Comparison of ENCODE assay signal across 28 cellular contexts in genomic region chr1:150955274-150955673, GRCh38. TPM values are rescaled to one million over a fixed set of nuclear protein-coding genes. Genes with fewer than 3 reads are reported as not detected.
DNase-seq lines count a peak whose midpoint lies in the region; ATAC-seq, FAIRE-seq and TF ChIP-seq lines count a peak whose summit lies in the region.
"Had no signal": no experiment of that assay in that cellular context is flagged by ENCODE, and none has a peak within 500 bp of the region (broad histone marks: within the 10 kb centered on the region; RNA-seq: fewer than 3 reads in every experiment).

No MANE protein-coding gene starts in this region.

- no peak for ATAC-seq in right lobe of liver
- ATAC-seq in K562: peak; percentile 41; the same call in 1 of the 3 replicates
- ATAC-seq in PC-3: no peak
- no peak for ATAC-seq in psoas muscle
- ATAC-seq: sciatic nerve, WTC11 had no signal

- POLR2A ChIA-PET in K562 (lab: Yijun Ruan, JAX): interaction anchor here (1.2 to 6.5 kb wide), 2 partner anchors 9 to 13 kb away, joined by 3 to 64 read pairs; no protein-coding TSS in a partner anchor
- POLR2A ChIA-PET in PC-3 (lab: Charles Lee; ENCODE audit: unreplicated experiment): no interaction called here

- no peaks in the 10 kb centered on the region for H4K20me1 ChIP-seq in K562 (replicated peaks; ENCODE audit: control insufficient read depth, insufficient read depth, low read length)
- no peaks in the 10 kb centered on the region for H4K20me1 ChIP-seq in PC-3 (ENCODE audit: low read length)

- H3K9me2 ChIP-seq in PC-3 (replicated peaks; ENCODE audit: low read length): no peaks in the 10 kb centered on the region

- TF ChIP-seq RAD21 in liver (IDR thresholded peaks at IDR 0.05) (no peak), Ishikawa (IDR thresholded peaks at IDR 0.05; ENCODE audit: low read depth) (no peak), K562 (CRISPR knock-in tag; conservative IDR thresholded peaks at IDR 0.05 in 1 of 2, IDR thresholded peaks at IDR 0.05 in 1 of 2) (no peak)

- H3K36me3 ChIP-seq in liver (ENCODE audit: control insufficient read depth in 4 of 4, insufficient read depth in 3 of 4, low read depth in 1 of 4, low read length in 3 of 4): peaks cover 5 to 50% (median 36%) of the 10 kb centered on the region in 4 donors
- peaks cover 0 to 57% (median 22%) of the 10 kb centered on the region in 4 donors for H3K36me3 ChIP-seq in right lobe of liver
- H3K36me3 ChIP-seq in K562 (ENCODE audit: control insufficient read depth, insufficient read depth, low read length): peaks cover 75% of the 10 kb centered on the region
- peaks cover 28% of the 10 kb centered on the region for H3K36me3 ChIP-seq in PC-3 (ENCODE audit: low read depth, low read length)
- peaks cover 16 to 100% of the 10 kb centered on the region in 2 donors for H3K36me3 ChIP-seq in psoas muscle (ENCODE audit: insufficient read depth in 1 of 2, low read depth in 1 of 2)
- H3K36me3 ChIP-seq in esophagus squamous epithelium: peaks cover 20 to 100% (median 45%) of the 10 kb centered on the region in 3 donors

- no peaks in the 10 kb centered on the region for H3K9me1 ChIP-seq in K562 (ENCODE audit: control insufficient read depth, insufficient read depth, low read length)

- in situ Hi-C loops in K562 (cut with MboI): no loop called here

- H3K79me2 ChIP-seq in K562 (ENCODE audit: control insufficient read depth, insufficient read depth, low read length): no peaks in the 10 kb centered on the region
- H3K79me2 ChIP-seq in PC-3 (ENCODE audit: low read length): no peaks in the 10 kb centered on the region

- no peak overlapping the region for H3K4me3 ChIP-seq in liver (ENCODE audit: low read depth in 1 of 3, low read length in 3 of 3)
- no peak overlapping the region for H3K4me3 ChIP-seq in right lobe of liver
- no peak overlapping the region for H3K4me3 ChIP-seq in K562
- H3K4me3 ChIP-seq in PC-3 (ENCODE audit: low read length): no peak overlapping the region
- no peak overlapping the region for H3K4me3 ChIP-seq in psoas muscle
- no peak overlapping the region for H3K4me3 ChIP-seq in esophagus squamous epithelium
- H3K4me3 ChIP-seq: SJSA1 had no signal

- intact Hi-C loops in right lobe of liver (cut with DNase I): no loop called here
- intact Hi-C loops in K562 (cut with micrococcal nuclease): no loop called here
- intact Hi-C loops in PC-3 (cut with micrococcal nuclease): no loop called here
- intact Hi-C loops in psoas muscle (cut with DNase I): no loop called here
- intact Hi-C loops in esophagus squamous epithelium (cut with DNase I): no loop called here

- TF ChIP-seq CTCF in liver (IDR thresholded peaks at IDR 0.05; ENCODE audit: low read depth, low read length, missing input control) (no peak), right lobe of liver (IDR thresholded peaks at IDR 0.05) (no peak), K562 (IDR thresholded peaks at IDR 0.05 in 2 of 3, conservative IDR thresholded peaks at IDR 0.05 in 1 of 3; ENCODE audit: insufficient read depth in 2 of 3, low read depth in 1 of 3, low read length in 3 of 3) (no peak), PC-3 (conservative IDR thresholded peaks at IDR 0.05; ENCODE audit: low read depth, low read length) (no peak), psoas muscle (IDR thresholded peaks at IDR 0.05) (no peak), esophagus squamous epithelium (IDR thresholded peaks at IDR 0.05) (no peak)

- H3K4me2 ChIP-seq in K562 (ENCODE audit: insufficient read depth, low read length): no peak overlapping the region
- no peak overlapping the region for H3K4me2 ChIP-seq in PC-3 (ENCODE audit: low read length)

- no peaks in the 10 kb centered on the region for H3K27me3 ChIP-seq in liver (ENCODE audit: control insufficient read depth in 4 of 4, insufficient read depth in 4 of 4, low read length in 3 of 4)
- H3K27me3 ChIP-seq in right lobe of liver: no peaks in the 10 kb centered on the region
- no peaks in the 10 kb centered on the region for H3K27me3 ChIP-seq in K562 (ENCODE audit: control insufficient read depth in 2 of 2, insufficient read depth in 2 of 2, low read length in 2 of 2)
- H3K27me3 ChIP-seq in PC-3 (ENCODE audit: low read length): no peaks in the 10 kb centered on the region
- H3K27me3 ChIP-seq in psoas muscle (ENCODE audit: insufficient read depth in 3 of 3, low read length in 2 of 3): no peaks in the 10 kb centered on the region
- no peaks in the 10 kb centered on the region for H3K27me3 ChIP-seq in esophagus squamous epithelium
- H3K27me3 ChIP-seq: SJSA1 had no signal

- H3K27ac ChIP-seq in liver (ENCODE audit: low read depth in 1 of 2, low read length in 2 of 2) (no peak overlapping the region), right lobe of liver (no peak overlapping the region), K562 (ENCODE audit: extremely low read depth, low read depth, low read length) (no peak overlapping the region), PC-3 (ENCODE audit: low read length) (no peak overlapping the region), psoas muscle (no peak overlapping the region), esophagus squamous epithelium (no peak overlapping the region)
- H3K27ac ChIP-seq: SJSA1 had no signal

- peak; percentile 70 for FAIRE-seq in K562 (lab: Jason Lieb, UNC)
- FAIRE-seq: GM19239 had no signal

- H3F3A ChIP-seq in PC-3 (ENCODE audit: low read length, unreplicated experiment): no peaks in the 10 kb centered on the region

- DNase-seq in right lobe of liver (no peak), K562 (ENCODE audit: extremely low read depth in 1 of 4, low spot score in 3 of 4) (peak in 3 of 4 experiments; percentile 4 to 33 (median 7)), PC-3 (no peak), psoas muscle (no peak), esophagus squamous epithelium (lab: John Stamatoyannopoulos, UW) (no peak)
- DNase-seq: activated CD4-positive, alpha-beta T cell treated with anti-CD3 and anti-CD28 coated beads, Interleukin-2, amount 10 ng/mL, durations not matched to agents 7 days and 5 days; activated CD8-positive, alpha-beta memory T cell treated with anti-CD3 and anti-CD28 coated beads, Interleukin-2, amount 50 U/mL, for 4 hours; activated naive CD8-positive, alpha-beta T cell treated with anti-CD3 and anti-CD28 coated beads, Interleukin-2, amount 10 ng/mL, durations not matched to agents 7 days and 5 days; C1 segment of cervical spinal cord; central memory CD4-positive, alpha-beta T cell; foreskin fibroblast; GOT3; KBM-7; mesendoderm; NCI-H1105; NCI-H187 treated with DMSO at 0.1 percent for 48 hours; NCI-H2171 treated with DMSO at 0.1 percent for 48 hours; NCI-H510A; RPMI8226; stimulated activated CD8-positive, alpha-beta memory T cell treated with anti-CD3 and anti-CD28 coated beads, Interleukin-4, amount 100 ng/mL, for 48 hours; trophoblast cell had no signal

- H3K4me1 ChIP-seq in liver (ENCODE audit: control insufficient read depth in 4 of 4, insufficient read depth in 4 of 4, low read length in 3 of 4) (no peaks in the 10 kb centered on the region), right lobe of liver (no peaks in the 10 kb centered on the region), K562 (replicated peaks in 1 of 2; ENCODE audit: control insufficient read depth in 2 of 2, insufficient read depth in 2 of 2, low read length in 2 of 2) (no peaks in the 10 kb centered on the region), PC-3 (ENCODE audit: insufficient read depth, low read length) (no peaks in the 10 kb centered on the region), psoas muscle (no peaks in the 10 kb centered on the region), esophagus squamous epithelium (no peaks in the 10 kb centered on the region)
- H3K4me1 ChIP-seq: SJSA1 had no signal

- no peak overlapping the region for H2AFZ ChIP-seq in K562 (ENCODE audit: low read depth, low read length)
- no peak overlapping the region for H2AFZ ChIP-seq in PC-3 (ENCODE audit: low read length)

- H3K9ac ChIP-seq in liver (ENCODE audit: low read depth in 1 of 2, low read length in 2 of 2) (no peak overlapping the region), K562 (ENCODE audit: insufficient read depth in 1 of 2, low read depth in 2 of 2, low read length in 2 of 2) (no peak overlapping the region), PC-3 (ENCODE audit: low read length) (no peak overlapping the region)

- no peaks in the 10 kb centered on the region for H3K9me3 ChIP-seq in liver (ENCODE audit: control insufficient read depth in 4 of 4, low read length in 3 of 4)
- no peaks in the 10 kb centered on the region for H3K9me3 ChIP-seq in right lobe of liver
- no peaks in the 10 kb centered on the region for H3K9me3 ChIP-seq in K562 (replicated peaks; ENCODE audit: control insufficient read depth, insufficient read depth, low read depth, low read length)
- H3K9me3 ChIP-seq in PC-3 (ENCODE audit: low read length): no peaks in the 10 kb centered on the region
- no peaks in the 10 kb centered on the region for H3K9me3 ChIP-seq in psoas muscle
- H3K9me3 ChIP-seq in esophagus squamous epithelium: no peaks in the 10 kb centered on the region
- H3K9me3 ChIP-seq: SJSA1 had no signal

- TF ChIP-seq EP300 in Ishikawa (IDR thresholded peaks at IDR 0.05; ENCODE audit: borderline replicate concordance): no peak
- TF ChIP-seq EP300 in K562 (IDR thresholded peaks at IDR 0.05; ENCODE audit: low read length): no peak

- TF ChIP-seq POLR2A in right lobe of liver (IDR thresholded peaks at IDR 0.05) (no peak), K562 (conservative IDR thresholded peaks at IDR 0.05) (no peak), esophagus squamous epithelium (IDR thresholded peaks at IDR 0.05) (no peak)

- CTCF ChIA-PET in K562 (lab: Yijun Ruan, JAX; ENCODE audit: low intra/inter-chr PET ratio) (interaction anchor here (0.6 kb wide), 1 partner anchor 24 kb away, joined by 4 read pairs; no protein-coding TSS in a partner anchor), PC-3 (lab: Charles Lee) (no interaction called here)

- BruUV-seq in K562 (replicated peaks; lab: Mats Ljungman, UMichigan) (no TSS peak), PC-3 (replicated peaks; lab: Mats Ljungman, UMichigan) (no TSS peak)

RNA-seq across cellular contexts. Expression of gene CERS2, which starts 19.4 kb away (rescaled TPM):
- total RNA-seq in liver: 100 to 1,000 TPM; 212 to 346 TPM
- 100 to 1,000 TPM; 215 to 340 TPM for polyA plus RNA-seq in liver
- 100 to 1,000 TPM; 298 to 572 (median 459) TPM for total RNA-seq in right lobe of liver
- total RNA-seq in K562 (2011; cell fraction: chromatin; rRNA removed; ENCODE audit: low replicate concordance): 248 and 437 TPM in 2 replicates
- 367 and 410 TPM in 2 replicates for total RNA-seq in K562 (2011; cell fraction: nucleolus; rRNA removed)
- 413 and 472 TPM in 2 replicates for total RNA-seq in K562 (2011; cell fraction: nucleoplasm; rRNA removed)
- total RNA-seq in K562 (2014; rRNA removed): 103 and 124 TPM in 2 replicates
- total RNA-seq in K562 (2014; rRNA removed; fragmentation: Illumina TruSeq; extraction: Trizol): 147 and 163 TPM in 2 replicates
- 127 and 129 TPM in 2 replicates for total RNA-seq in K562 (2015; rRNA removed; fragmentation: Illumina TruSeq; extraction: Trizol)
- 233 and 235 TPM in 2 replicates for total RNA-seq in K562 (2021)
- 170 and 234 TPM in 2 replicates for polyA plus RNA-seq in K562 (2011; rRNA removed)
- 171 and 248 TPM in 2 replicates for polyA plus RNA-seq in K562 (2011; cell fraction: cytosol; rRNA removed)
- 320 and 498 TPM in 2 replicates for polyA plus RNA-seq in K562 (2011; cell fraction: nucleus; rRNA removed)
- 121 and 218 TPM in 2 replicates for polyA plus RNA-seq in K562 (2012)
- polyA plus RNA-seq in K562 (2014; fragmentation: Illumina TruSeq; extraction: Trizol): 272 and 295 TPM in 2 replicates
- polyA plus RNA-seq in K562 (2014; fragmentation: Nextera tagmentation; extraction: Ambion mirVana): 10 to 100 TPM; 23.4 to 30.0 TPM
- polyA plus RNA-seq in K562 (2014; rRNA removed): 132 and 136 TPM in 2 replicates
- polyA minus RNA-seq in K562 (2011; rRNA and poly(A)+ RNA removed): 208 and 219 TPM in 2 replicates
- polyA minus RNA-seq in K562 (2011; cell fraction: cytosol; rRNA and poly(A)+ RNA removed): 96.4 and 123 TPM in 2 replicates
- polyA minus RNA-seq in K562 (2011; cell fraction: nucleus; rRNA and poly(A)+ RNA removed): 53.7 and 99.9 TPM in 2 replicates
- total RNA-seq in PC-3 (2014; rRNA removed): 176 TPM in 2 replicates
- total RNA-seq in psoas muscle: 10 to 100 TPM; 42.1 to 61.0 (median 51.1) TPM
- polyA plus RNA-seq in psoas muscle: 10 to 100 TPM; 29.8 to 59.6 (median 30.5) TPM
- 10 to 100 TPM; 18.2 to 72.7 (median 45.4) TPM for total RNA-seq in esophagus squamous epithelium

RNA-seq across cellular contexts. Expression of gene ANXA9, which starts 26.8 kb away (rescaled TPM):
- total RNA-seq in liver (10 to 100 TPM; 15.8 to 18.2 TPM), right lobe of liver (10 to 100 TPM in 5 of 6 experiments, 1 to 10 TPM in 1; 9.9 to 18.5 (median 15.1) TPM), K562 (2014; rRNA removed) (0.36 and 0.49 TPM in 2 replicates), K562 (2014; rRNA removed; fragmentation: Illumina TruSeq; extraction: Trizol) (0.48 and 0.58 TPM in 2 replicates), K562 (2015; rRNA removed; fragmentation: Illumina TruSeq; extraction: Trizol) (0.87 and 1.1 TPM in 2 replicates), K562 (2021) (0.55 and 0.96 TPM in 2 replicates), PC-3 (2014; rRNA removed) (0.18 and 0.75 TPM in 2 replicates), psoas muscle (not detected), esophagus squamous epithelium (1 to 10 TPM; 1.2 to 7.8 (median 4.4) TPM)
- polyA plus RNA-seq in liver (10 to 100 TPM in 1 of 2 donors, 1 to 10 TPM in 1; 7.5 to 24.0 TPM), K562 (2011; rRNA removed) (0.88 and 1.6 TPM in 2 replicates), K562 (2014; fragmentation: Illumina TruSeq; extraction: Trizol) (0.79 and 1.1 TPM in 2 replicates), K562 (2014; fragmentation: Nextera tagmentation; extraction: Ambion mirVana) (under 1 TPM; 0.24 to 0.57 TPM), K562 (2014; rRNA removed) (0.56 and 1.2 TPM in 2 replicates), psoas muscle (under 1 TPM; 0.07 to 0.10 (median 0.07) TPM)
- total RNA-seq in K562 (2011; cell fraction: chromatin; rRNA removed; ENCODE audit: low replicate concordance): 1.5 and 3.7 TPM in 2 replicates
- 1.6 and 1.7 TPM in 2 replicates for total RNA-seq in K562 (2011; cell fraction: nucleolus; rRNA removed)
- total RNA-seq in K562 (2011; cell fraction: nucleoplasm; rRNA removed): 1.1 and 1.2 TPM in 2 replicates
- polyA plus RNA-seq in K562 (2011; cell fraction: cytosol; rRNA removed): 1.3 and 3.2 TPM in 2 replicates
- polyA plus RNA-seq in K562 (2011; cell fraction: nucleus; rRNA removed): 1.7 and 2.9 TPM in 2 replicates
- 2.6 and 3.4 TPM in 2 replicates for polyA plus RNA-seq in K562 (2012)
- polyA minus RNA-seq in K562 (2011; rRNA and poly(A)+ RNA removed): 0.99 and 1.5 TPM in 2 replicates
- polyA minus RNA-seq in K562 (2011; cell fraction: cytosol; rRNA and poly(A)+ RNA removed): 1.2 TPM in 1 of 2 replicates, not detected in the other
- polyA minus RNA-seq in K562 (2011; cell fraction: nucleus; rRNA and poly(A)+ RNA removed): 1.2 and 1.3 TPM in 2 replicates
- total RNA-seq: activated naive CD8-positive, alpha-beta T cell treated with anti-CD3 and anti-CD28 coated beads, Interleukin-2, amount 10 ng/mL, durations not matched to agents 7 days and 5 days; Daoy; SJSA1 had no signal

RNA-seq across cellular contexts. Expression of gene SETDB1, which starts 29.1 kb away (rescaled TPM):
- 10 to 100 TPM; 20.8 to 23.7 TPM for total RNA-seq in liver
- 1 to 10 TPM; 5.4 to 7.3 TPM for polyA plus RNA-seq in liver
- 10 to 100 TPM; 10.4 to 17.8 (median 12.9) TPM for total RNA-seq in right lobe of liver
- total RNA-seq in K562 (2011; cell fraction: chromatin; rRNA removed; ENCODE audit: low replicate concordance): 217 and 258 TPM in 2 replicates
- 89.1 and 94.5 TPM in 2 replicates for total RNA-seq in K562 (2011; cell fraction: nucleolus; rRNA removed)
- total RNA-seq in K562 (2011; cell fraction: nucleoplasm; rRNA removed): 122 and 127 TPM in 2 replicates
- 24.0 and 33.0 TPM in 2 replicates for total RNA-seq in K562 (2014; rRNA removed)
- total RNA-seq in K562 (2014; rRNA removed; fragmentation: Illumina TruSeq; extraction: Trizol): 44.5 and 48.9 TPM in 2 replicates
- total RNA-seq in K562 (2015; rRNA removed; fragmentation: Illumina TruSeq; extraction: Trizol): 38.0 and 38.2 TPM in 2 replicates
- total RNA-seq in K562 (2021): 43.8 and 46.3 TPM in 2 replicates
- polyA plus RNA-seq in K562 (2011; rRNA removed): 64.4 and 66.9 TPM in 2 replicates
- polyA plus RNA-seq in K562 (2011; cell fraction: cytosol; rRNA removed): 26.5 and 39.1 TPM in 2 replicates
- 77.6 and 108 TPM in 2 replicates for polyA plus RNA-seq in K562 (2011; cell fraction: nucleus; rRNA removed)
- 35.4 and 36.2 TPM in 2 replicates for polyA plus RNA-seq in K562 (2012)
- 43.9 and 50.1 TPM in 2 replicates for polyA plus RNA-seq in K562 (2014; fragmentation: Illumina TruSeq; extraction: Trizol)
- 10 to 100 TPM; 21.5 to 21.8 TPM for polyA plus RNA-seq in K562 (2014; fragmentation: Nextera tagmentation; extraction: Ambion mirVana)
- 36.3 and 42.0 TPM in 2 replicates for polyA plus RNA-seq in K562 (2014; rRNA removed)
- 128 and 129 TPM in 2 replicates for polyA minus RNA-seq in K562 (2011; rRNA and poly(A)+ RNA removed)
- 31.8 and 36.6 TPM in 2 replicates for polyA minus RNA-seq in K562 (2011; cell fraction: cytosol; rRNA and poly(A)+ RNA removed)
- 26.4 and 49.3 TPM in 2 replicates for polyA minus RNA-seq in K562 (2011; cell fraction: nucleus; rRNA and poly(A)+ RNA removed)
- total RNA-seq in PC-3 (2014; rRNA removed): 35.4 and 42.4 TPM in 2 replicates
- 10 to 100 TPM; 19.4 to 27.1 (median 20.4) TPM for total RNA-seq in psoas muscle
- polyA plus RNA-seq in psoas muscle: 10 to 100 TPM; 12.8 to 14.8 (median 13.5) TPM
- total RNA-seq in esophagus squamous epithelium: 10 to 100 TPM; 20.5 to 39.5 (median 25.3) TPM

RNA-seq across cellular contexts. Expression of gene MINDY1, which starts 51.4 kb away (rescaled TPM):
- total RNA-seq in liver (10 to 100 TPM in 1 of 2 donors, 1 to 10 TPM in 1; 9.8 to 21.3 TPM), right lobe of liver (10 to 100 TPM; 10.1 to 19.7 (median 15.4) TPM), K562 (2014; rRNA removed) (6.0 and 8.2 TPM in 2 replicates), K562 (2014; rRNA removed; fragmentation: Illumina TruSeq; extraction: Trizol) (5.6 TPM in 2 replicates), K562 (2015; rRNA removed; fragmentation: Illumina TruSeq; extraction: Trizol) (5.9 and 6.7 TPM in 2 replicates), K562 (2021) (8.6 and 9.8 TPM in 2 replicates), PC-3 (2014; rRNA removed) (6.3 and 7.8 TPM in 2 replicates), psoas muscle (10 to 100 TPM; 13.9 to 26.0 (median 18.5) TPM), esophagus squamous epithelium (10 to 100 TPM; 25.4 to 52.5 (median 37.1) TPM)
- polyA plus RNA-seq in liver (1 to 10 TPM; 7.3 to 8.3 TPM), K562 (2011; rRNA removed) (4.3 and 5.4 TPM in 2 replicates), K562 (2014; fragmentation: Illumina TruSeq; extraction: Trizol) (9.1 and 11.0 TPM in 2 replicates), K562 (2014; fragmentation: Nextera tagmentation; extraction: Ambion mirVana) (1 to 10 TPM in 1 of 2 experiments, under 1 TPM in 1; 0.49 to 1.4 TPM), K562 (2014; rRNA removed) (6.0 and 6.1 TPM in 2 replicates), psoas muscle (10 to 100 TPM in 1 of 3 donors, 1 to 10 TPM in 2; 4.4 to 16.2 (median 9.7) TPM)
- 16.9 and 36.3 TPM in 2 replicates for total RNA-seq in K562 (2011; cell fraction: chromatin; rRNA removed; ENCODE audit: low replicate concordance)
- total RNA-seq in K562 (2011; cell fraction: nucleolus; rRNA removed): 15.0 and 17.3 TPM in 2 replicates
- 15.4 and 19.2 TPM in 2 replicates for total RNA-seq in K562 (2011; cell fraction: nucleoplasm; rRNA removed)
- polyA plus RNA-seq in K562 (2011; cell fraction: cytosol; rRNA removed): 5.1 and 6.6 TPM in 2 replicates
- 12.9 and 19.3 TPM in 2 replicates for polyA plus RNA-seq in K562 (2011; cell fraction: nucleus; rRNA removed)
- polyA plus RNA-seq in K562 (2012): 7.4 and 12.9 TPM in 2 replicates
- polyA minus RNA-seq in K562 (2011; rRNA and poly(A)+ RNA removed): 5.2 and 7.1 TPM in 2 replicates
- polyA minus RNA-seq in K562 (2011; cell fraction: cytosol; rRNA and poly(A)+ RNA removed): 6.5 and 7.9 TPM in 2 replicates
- polyA minus RNA-seq in K562 (2011; cell fraction: nucleus; rRNA and poly(A)+ RNA removed): 4.6 and 4.8 TPM in 2 replicates

RNA-seq across cellular contexts. Expression of gene PRUNE1, which starts 53.0 kb away (rescaled TPM):
- total RNA-seq in liver: 1 to 10 TPM; 6.1 to 9.0 TPM
- polyA plus RNA-seq in liver: 10 to 100 TPM in 1 of 2 donors, 1 to 10 TPM in 1; 9.9 to 10.6 TPM
- total RNA-seq in right lobe of liver: 10 to 100 TPM in 4 of 6 experiments, 1 to 10 TPM in 2; 4.7 to 12.0 (median 10.1) TPM
- 30.9 and 35.7 TPM in 2 replicates for total RNA-seq in K562 (2011; cell fraction: chromatin; rRNA removed; ENCODE audit: low replicate concordance)
- total RNA-seq in K562 (2011; cell fraction: nucleolus; rRNA removed): 17.5 and 18.4 TPM in 2 replicates
- 26.4 and 27.8 TPM in 2 replicates for total RNA-seq in K562 (2011; cell fraction: nucleoplasm; rRNA removed)
- 20.8 and 24.8 TPM in 2 replicates for total RNA-seq in K562 (2014; rRNA removed)
- total RNA-seq in K562 (2014; rRNA removed; fragmentation: Illumina TruSeq; extraction: Trizol): 23.1 and 25.4 TPM in 2 replicates
- 23.2 and 25.4 TPM in 2 replicates for total RNA-seq in K562 (2015; rRNA removed; fragmentation: Illumina TruSeq; extraction: Trizol)
- total RNA-seq in K562 (2021): 26.2 and 26.6 TPM in 2 replicates
- polyA plus RNA-seq in K562 (2011; rRNA removed): 48.3 and 49.9 TPM in 2 replicates
- 44.2 and 59.4 TPM in 2 replicates for polyA plus RNA-seq in K562 (2011; cell fraction: cytosol; rRNA removed)
- polyA plus RNA-seq in K562 (2011; cell fraction: nucleus; rRNA removed): 25.7 and 33.3 TPM in 2 replicates
- 20.7 and 32.8 TPM in 2 replicates for polyA plus RNA-seq in K562 (2012)
- 33.7 and 43.4 TPM in 2 replicates for polyA plus RNA-seq in K562 (2014; fragmentation: Illumina TruSeq; extraction: Trizol)
- polyA plus RNA-seq in K562 (2014; fragmentation: Nextera tagmentation; extraction: Ambion mirVana): 10 to 100 TPM; 16.7 to 27.7 TPM
- 26.2 and 26.7 TPM in 2 replicates for polyA plus RNA-seq in K562 (2014; rRNA removed)
- 46.5 and 49.2 TPM in 2 replicates for polyA minus RNA-seq in K562 (2011; rRNA and poly(A)+ RNA removed)
- 21.6 and 22.0 TPM in 2 replicates for polyA minus RNA-seq in K562 (2011; cell fraction: cytosol; rRNA and poly(A)+ RNA removed)
- polyA minus RNA-seq in K562 (2011; cell fraction: nucleus; rRNA and poly(A)+ RNA removed): 7.1 and 15.2 TPM in 2 replicates
- total RNA-seq in PC-3 (2014; rRNA removed): 19.4 and 20.3 TPM in 2 replicates
- total RNA-seq in psoas muscle: 10 to 100 TPM; 17.5 to 30.2 (median 24.6) TPM
- polyA plus RNA-seq in psoas muscle: 10 to 100 TPM; 12.4 to 33.8 (median 15.1) TPM
- 10 to 100 TPM in 3 of 4 donors, 1 to 10 TPM in 1; 8.9 to 21.0 (median 15.9) TPM for total RNA-seq in esophagus squamous epithelium

Comparison
In these comparisons a context has a peak if more than half of its experiments do, and no peak if none do; other contexts are left out.
1. DNase-seq: peak in K562 (3 of 4); none in right lobe of liver (0 of 3), PC-3 (single experiment), psoas muscle (0 of 2) and esophagus squamous epithelium (single experiment).